Comparison of ENCODE assay signal across 1 cellular context in the genomic region with DNA sequence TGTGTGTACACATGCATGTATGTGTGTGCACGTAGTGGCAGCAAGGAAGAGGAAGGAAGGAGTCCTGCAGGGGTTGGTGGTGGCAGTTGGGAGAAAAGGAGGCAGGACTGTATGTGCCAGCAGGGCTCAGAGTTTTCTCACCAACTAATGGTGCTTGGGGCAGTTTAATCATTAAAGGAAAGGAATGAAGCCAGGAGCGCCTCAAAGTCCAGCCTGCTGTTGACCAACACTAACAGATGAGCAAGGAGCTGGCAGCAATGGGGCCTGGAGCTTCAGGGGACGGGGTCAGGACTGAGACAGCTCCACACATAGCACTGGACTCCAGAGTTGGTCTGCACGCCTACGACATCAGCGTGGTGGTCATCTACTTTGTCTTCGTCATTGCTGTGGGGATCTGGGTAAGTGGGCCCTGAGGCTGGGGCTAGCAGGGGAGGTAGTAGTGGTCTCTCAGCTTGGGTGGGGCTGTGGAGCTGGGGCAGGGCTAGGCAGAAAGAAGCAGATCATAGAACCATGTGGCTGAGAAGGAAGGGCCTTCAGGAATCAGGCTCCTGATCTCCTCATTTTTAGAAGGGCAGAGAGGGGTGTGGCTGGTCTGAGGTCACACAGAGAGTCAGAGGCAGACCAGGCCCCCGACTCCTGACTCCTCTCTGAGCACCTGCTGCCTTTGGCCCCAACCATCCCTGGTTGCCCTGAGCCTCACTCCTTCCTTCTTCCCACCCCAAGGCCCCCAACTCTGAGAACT.
TF ChIP-seq lines count a peak whose summit lies in the region.

A gene (plus strand): TSS at position 216 of the 742 bp plus-strand sequence. CDS start 21 bp downstream, at position 237.

TF ChIP-seq in H1, 55 proteins besides CTCF, POLR2A, EP300 and RAD21:
- no peak for TF ChIP-seq MAFK (IDR thresholded peaks at IDR 0.05; ENCODE audit: low read depth, low read length)
- no peak for TF ChIP-seq YY1 (IDR thresholded peaks at IDR 0.05; ENCODE audit: low read depth, low read length)
- no peak for TF ChIP-seq PHF8 (conservative IDR thresholded peaks at IDR 0.05; ENCODE audit: low read depth, low read length)
- no peak for TF ChIP-seq BRCA1 (IDR thresholded peaks at IDR 0.05; ENCODE audit: low read depth, low read length)
- no peak for TF ChIP-seq SRF (IDR thresholded peaks at IDR 0.05; ENCODE audit: low read depth, low read length)
- TF ChIP-seq POLR2AphosphoS5 (IDR thresholded peaks at IDR 0.05; ENCODE audit: low read depth, low read length), result no peak
- TF ChIP-seq SAP30 (IDR thresholded peaks at IDR 0.05; ENCODE audit: insufficient read depth, insufficient replicate concordance, low read length), result no peak
- TF ChIP-seq SP2 (IDR thresholded peaks at IDR 0.05; ENCODE audit: low read length), result no peak
- TF ChIP-seq SIX5 (IDR thresholded peaks at IDR 0.05; ENCODE audit: low read depth, low read length), result no peak
- no peak for TF ChIP-seq GABPA (IDR thresholded peaks at IDR 0.05; ENCODE audit: borderline replicate concordance, insufficient read depth, low read length)
- TF ChIP-seq CHD1 (IDR thresholded peaks at IDR 0.05; ENCODE audit: low read depth, low read length), result no peak
